Comparison of ENCODE assay signal across 27 cellular contexts in the genomic region with DNA sequence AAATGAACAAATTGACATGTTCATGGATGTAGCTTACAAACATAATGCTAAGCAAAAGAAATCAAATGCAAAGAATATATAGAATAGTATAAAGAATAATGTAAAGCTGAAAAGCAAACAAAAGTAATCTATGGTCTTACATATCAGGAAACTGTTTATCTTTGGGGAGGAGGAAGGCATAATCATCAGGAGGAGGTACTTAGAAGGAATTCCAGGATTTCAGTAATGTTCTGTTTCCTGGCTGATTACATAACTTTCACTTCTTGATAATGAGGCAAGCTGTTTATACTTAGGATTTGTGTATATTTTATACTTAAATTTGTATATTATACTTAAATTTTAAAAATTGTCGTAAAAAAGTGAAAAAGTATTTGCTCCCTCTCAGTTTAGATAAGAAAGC. TPM values are rescaled to one million over a fixed set of nuclear protein-coding genes. Genes with fewer than 3 reads are reported as not detected.
DNase-seq lines count a peak whose midpoint lies in the region; ATAC-seq and TF ChIP-seq lines count a peak whose summit lies in the region.
"Had no signal": no experiment of that assay in that cellular context is flagged by ENCODE, and none has a peak within 500 bp of the region (broad histone marks: within the 10 kb centered on the region; RNA-seq: fewer than 3 reads in every experiment).

No MANE protein-coding gene starts in this region.

- POLR2A ChIA-PET in A673 (lab: Charles Lee; ENCODE audit: low non-redundant PET): no interaction called here

- peaks cover 0 to 2% (median 0%) of the 10 kb centered on the region in 7 donors for H3K9me3 Mint-ChIP-seq in CD14-positive monocyte
- H3K9me3 Mint-ChIP-seq: activated T-helper 1 cell treated with anti-CD3 and anti-CD28 coated beads, Interleukin-12 subunit alpha, Interleukin-12 subunit beta, Interleukin-2, Interleukin-4 antibody, amounts not matched to agents 30 ng/mL and 10 ng/mL and 1 ng/mL, durations not matched to agents 14 hours and 24 hours and 36 hours; CD8-positive, alpha-beta memory T cell; natural killer cell treated with Interleukin-12 subunit alpha and Interleukin-12 subunit beta and Interleukin-15 and Interleukin-18, amount 100 ng/mL, for 72 hours had no signal

- H3K4me1 Mint-ChIP-seq in CD14-positive monocyte: peaks cover 30% of the 10 kb centered on the region
- H3K4me1 Mint-ChIP-seq: activated naive CD4-positive, alpha-beta T cell treated with anti-CD3 and anti-CD28 coated beads, Interleukin-2, amount 50 U/mL, for 24 hours; CD8-positive, alpha-beta memory T cell; WTC11 had no signal

- TF ChIP-seq CTCF in right atrium auricular region (IDR thresholded peaks at IDR 0.05) (no peak), choroid plexus epithelial cell (conservative IDR thresholded peaks at IDR 0.05; ENCODE audit: low read depth, low read length) (no peak), left lung (IDR thresholded peaks at IDR 0.05) (no peak), A673 (conservative IDR thresholded peaks at IDR 0.05; ENCODE audit: low read depth, low read length) (no peak), CD14-positive monocyte (IDR thresholded peaks at IDR 0.05) (no peak)

- ATAC-seq in left cardiac atrium (peak; percentile 38 to 68), left lung (peak; percentile 51), HG03175 (IDR thresholded peaks at IDR 0.05; ENCODE audit: unreplicated experiment) (no peak)
- ATAC-seq: natural killer cell treated with Interleukin-12 subunit alpha and Interleukin-12 subunit beta and Interleukin-15 and Interleukin-18, amount 100 ng/mL, for 72 hours; sciatic nerve; WTC11 had no signal

- H3K27me3 Mint-ChIP-seq in CD14-positive monocyte (ENCODE audit: low read depth in 3 of 3): no peaks in the 10 kb centered on the region

- H3K4me3 ChIP-seq in right atrium auricular region (no peak overlapping the region), choroid plexus epithelial cell (ENCODE audit: low read depth, low read length) (no peak overlapping the region), left lung (no peak overlapping the region), A673 (ENCODE audit: low read depth, low read length, poor library complexity, severe bottlenecking) (no peak overlapping the region)
- H3K4me3 ChIP-seq: transverse colon had no signal

- no peaks in the 10 kb centered on the region for H3K27me3 ChIP-seq in right atrium auricular region
- no peaks in the 10 kb centered on the region for H3K27me3 ChIP-seq in left lung
- H3K27me3 ChIP-seq in A673 (replicated peaks; ENCODE audit: insufficient read depth, low read depth, low read length, poor library complexity): no peaks in the 10 kb centered on the region
- H3K27me3 ChIP-seq: transverse colon had no signal

- CTCF ChIA-PET in A673 (lab: Charles Lee): no interaction called here

- H3K4me1 ChIP-seq in right atrium auricular region: no peaks in the 10 kb centered on the region
- peaks cover 7 to 32% of the 10 kb centered on the region in 2 donors for H3K4me1 ChIP-seq in left lung
- H3K4me1 ChIP-seq in A673 (ENCODE audit: insufficient read depth, low read length, poor library complexity, severe bottlenecking): no peaks in the 10 kb centered on the region

- H3K36me3 ChIP-seq in right atrium auricular region: no peaks in the 10 kb centered on the region
- no peaks in the 10 kb centered on the region for H3K36me3 ChIP-seq in left lung
- H3K36me3 ChIP-seq in A673 (ENCODE audit: insufficient read depth, low read length, poor library complexity, severe bottlenecking): no peaks in the 10 kb centered on the region
- H3K36me3 ChIP-seq: transverse colon had no signal

- H3K27ac ChIP-seq in right atrium auricular region: no peak overlapping the region
- no peak overlapping the region for H3K27ac ChIP-seq in left lung
- H3K27ac ChIP-seq in A673 (ENCODE audit: low read depth, low read length, poor library complexity, severe bottlenecking): no peak overlapping the region
- H3K27ac ChIP-seq: KMS-11 had no signal

- intact Hi-C loops in left cardiac atrium (cut with DNase I): loop anchor here in 1 of 2 donors (10.0 kb wide), 1 partner anchor 58 kb away; no protein-coding TSS in a partner anchor
- intact Hi-C loops in left lung (cut with DNase I): no loop called here
- intact Hi-C loops in A673 (cut with micrococcal nuclease; ENCODE audit: unreplicated experiment): no loop called here
- intact Hi-C loops in CD14-positive monocyte (cut with micrococcal nuclease): no loop called here

- H3K27ac Mint-ChIP-seq in CD14-positive monocyte: peak overlapping the region in 1 of 7 donors; percentile 46
- H3K27ac Mint-ChIP-seq: activated naive CD4-positive, alpha-beta T cell treated with anti-CD3 and anti-CD28 coated beads, Interleukin-2, amount 50 U/mL, for 24 hours; activated T-helper 1 cell treated with anti-CD3 and anti-CD28 coated beads, Interleukin-12 subunit alpha, Interleukin-12 subunit beta, Interleukin-2, Interleukin-4 antibody, amounts not matched to agents 30 ng/mL and 10 ng/mL and 1 ng/mL, durations not matched to agents 14 hours and 24 hours and 36 hours; CD8-positive, alpha-beta memory T cell; natural killer cell treated with Interleukin-12 subunit alpha and Interleukin-12 subunit beta and Interleukin-15 and Interleukin-18, amount 100 ng/mL, for 72 hours; WTC11 had no signal

- no peak for DNase-seq in left cardiac atrium
- DNase-seq in right atrium auricular region (ENCODE audit: low spot score): no peak
- DNase-seq in choroid plexus epithelial cell (ENCODE audit: low read depth): peak; percentile 55
- DNase-seq in left lung: no peak
- no peak for DNase-seq in NCI-H526 (lab: John Stamatoyannopoulos, UW)
- no peak for DNase-seq in A673 (ENCODE audit: low spot score)
- DNase-seq in CD14-positive monocyte (ENCODE audit: low spot score): no peak
- DNase-seq: 8988T; activated CD4-positive, alpha-beta T cell treated with anti-CD3 and anti-CD28 coated beads, Interleukin-2, amount 50 U/mL, for 1 hour; CD8-positive, alpha-beta memory T cell; cerebellar nuclear complex; effector CD4-positive, alpha-beta T cell; erythroblast; foreskin melanocyte; GDM1; NCI-H1694; NCI-H748 treated with DMSO at 0.1 percent for 48 hours; RPMI8226; stimulated activated CD8-positive, alpha-beta memory T cell treated with anti-CD3 and anti-CD28 coated beads, Interleukin-4, amount 100 ng/mL, for 48 hours; transverse colon had no signal

- H3K9me3 ChIP-seq in right atrium auricular region: no peaks in the 10 kb centered on the region
- no peaks in the 10 kb centered on the region for H3K9me3 ChIP-seq in left lung
- H3K9me3 ChIP-seq in A673 (ENCODE audit: low read depth, low read length, poor library complexity, severe bottlenecking): no peaks in the 10 kb centered on the region
- H3K9me3 ChIP-seq: transverse colon had no signal

- no peaks in the 10 kb centered on the region for H3K36me3 Mint-ChIP-seq in CD14-positive monocyte
- H3K36me3 Mint-ChIP-seq: CD8-positive, alpha-beta memory T cell; natural killer cell treated with Interleukin-12 subunit alpha and Interleukin-12 subunit beta and Interleukin-15 and Interleukin-18, amount 100 ng/mL, for 72 hours had no signal

- H3K4me3 Mint-ChIP-seq in CD14-positive monocyte: no peak overlapping the region
- H3K4me3 Mint-ChIP-seq: activated naive CD4-positive, alpha-beta T cell treated with anti-CD3 and anti-CD28 coated beads, Interleukin-2, amount 50 U/mL, for 24 hours; activated T-helper 1 cell treated with anti-CD3 and anti-CD28 coated beads, Interleukin-12 subunit alpha, Interleukin-12 subunit beta, Interleukin-2, Interleukin-4 antibody, amounts not matched to agents 30 ng/mL and 10 ng/mL and 1 ng/mL, durations not matched to agents 14 hours and 24 hours and 36 hours; CD8-positive, alpha-beta memory T cell; natural killer cell treated with Interleukin-12 subunit alpha and Interleukin-12 subunit beta and Interleukin-15 and Interleukin-18, amount 100 ng/mL, for 72 hours; WTC11 had no signal

- no TSS peak for BruUV-seq in A673 (replicated peaks; lab: Mats Ljungman, UMichigan)

RNA-seq across cellular contexts. Expression of gene TMBIM4, which starts 6.7 kb away (rescaled TPM):
- total RNA-seq in left cardiac atrium: 100 to 1,000 TPM in 1 of 2 donors, 10 to 100 TPM in 1; 92.2 to 101 TPM
- total RNA-seq in right atrium auricular region: 100 to 1,000 TPM; 107 to 139 TPM
- total RNA-seq in left lung: 100 to 1,000 TPM; 150 to 152 TPM
- total RNA-seq in A673 (2021): 61.8 and 62.1 TPM in 2 replicates
- polyA plus RNA-seq in CD14-positive monocyte: 100 to 1,000 TPM; 694 to 823 TPM

RNA-seq across cellular contexts. Expression of gene IRAK3, which starts 12.5 kb away (rescaled TPM):
- total RNA-seq in left cardiac atrium (10 to 100 TPM; 11.9 to 16.7 TPM), right atrium auricular region (10 to 100 TPM; 12.3 to 15.8 TPM), left lung (10 to 100 TPM; 18.5 to 71.7 TPM), A673 (2021) (0.19 and 0.37 TPM in 2 replicates)
- 10 to 100 TPM; 56.9 to 59.7 TPM for polyA plus RNA-seq in CD14-positive monocyte
- polyA plus RNA-seq: CD8-positive, alpha-beta memory T cell had no signal

RNA-seq across cellular contexts. Expression of gene LLPH, which starts 46.0 kb away (rescaled TPM):
- total RNA-seq in left cardiac atrium: 10 to 100 TPM; 14.9 to 21.0 TPM
- 10 to 100 TPM in 1 of 2 donors, 1 to 10 TPM in 1; 7.0 to 10.1 TPM for total RNA-seq in right atrium auricular region
- 10 to 100 TPM; 16.8 to 21.1 TPM for total RNA-seq in left lung
- 49.5 and 51.3 TPM in 2 replicates for total RNA-seq in A673 (2021)
- 10 to 100 TPM; 33.4 to 44.0 TPM for polyA plus RNA-seq in CD14-positive monocyte
